8 cellular contexts compared by ENCODE assay signal in genomic region chr3:58334013-58334321, GRCh38. TPM values are rescaled to one million over a fixed set of nuclear protein-coding genes. Genes with fewer than 3 reads are reported as not detected.
DNase-seq lines count a peak whose midpoint lies in the region; ATAC-seq and TF ChIP-seq lines count a peak whose summit lies in the region.

No MANE protein-coding gene starts in this region.

- DNase-seq in cardiac muscle cell (ENCODE audit: low read depth in 1 of 2, low spot score in 1 of 2) (no peak), Right ventricle myocardium inferior (ENCODE audit: missing footprints) (no peak), memory B cell (ENCODE audit: low spot score in 2 of 2) (no peak), upper lobe of left lung (no peak), DMS 273 treated with DMSO at 0.1 percent for 48 hours (lab: John Stamatoyannopoulos, UW) (no peak)

- H3K27me3 ChIP-seq in cardiac muscle cell (no peaks in the 10 kb centered on the region), upper lobe of left lung (no peaks in the 10 kb centered on the region)

- H3K4me1 ChIP-seq in cardiac muscle cell (ENCODE audit: low read depth): no peaks in the 10 kb centered on the region
- H3K4me1 ChIP-seq in upper lobe of left lung: peaks cover 26 to 39% (median 28%) of the 10 kb centered on the region in 4 donors

- H3K27me3 Mint-ChIP-seq in brain: peaks cover 7% of the 10 kb centered on the region
- no peaks in the 10 kb centered on the region for H3K27me3 Mint-ChIP-seq in memory B cell

- H3K9me3 Mint-ChIP-seq in brain (no peaks in the 10 kb centered on the region), memory B cell (no peaks in the 10 kb centered on the region)

- H3K36me3 Mint-ChIP-seq in brain: peaks cover 8% of the 10 kb centered on the region
- H3K36me3 Mint-ChIP-seq in memory B cell: peaks cover 6% of the 10 kb centered on the region

- H3K27ac Mint-ChIP-seq in brain (peak overlapping the region; percentile 91 to 96 (median 94)), memory B cell (peak overlapping the region; percentile 96)

- H3K27ac ChIP-seq in cardiac muscle cell (no peak overlapping the region), upper lobe of left lung (peak overlapping the region; percentile 52 to 89 (median 80))

- H3K4me1 Mint-ChIP-seq in brain (peaks cover 37% of the 10 kb centered on the region), memory B cell (peaks cover 28% of the 10 kb centered on the region)

- ATAC-seq in Right ventricle myocardium inferior (no peak), memory B cell (ENCODE audit: low read depth) (no peak), upper lobe of left lung (ENCODE audit: low FRiP score in 2 of 2) (no peak), HG03097 (IDR thresholded peaks at IDR 0.05; ENCODE audit: low FRiP score, unreplicated experiment) (no peak), HG03378 (IDR thresholded peaks at IDR 0.05; ENCODE audit: unreplicated experiment) (no peak)

- no peaks in the 10 kb centered on the region for H3K9me3 ChIP-seq in cardiac muscle cell (ENCODE audit: low read depth)
- H3K9me3 ChIP-seq in upper lobe of left lung: no peaks in the 10 kb centered on the region

- no peaks in the 10 kb centered on the region for H3K36me3 ChIP-seq in cardiac muscle cell
- no peaks in the 10 kb centered on the region for H3K36me3 ChIP-seq in upper lobe of left lung

- peak overlapping the region; percentile 98 to 100 (median 99) for H3K4me3 Mint-ChIP-seq in brain
- peak overlapping the region; percentile 100 for H3K4me3 Mint-ChIP-seq in memory B cell

- 23 to 24% methylated on average over 4 of the region's 4 CpGs for WGBS in upper lobe of left lung, 2 donors

- no peak for TF ChIP-seq POLR2A in upper lobe of left lung (IDR thresholded peaks at IDR 0.05)

- no peak for TF ChIP-seq EP300 in upper lobe of left lung (IDR thresholded peaks at IDR 0.05)

- TF ChIP-seq CTCF in cardiac muscle cell (IDR thresholded peaks at IDR 0.05; ENCODE audit: low read depth, low read length) (no peak), brain (conservative IDR thresholded peaks at IDR 0.05) (no peak), upper lobe of left lung (IDR thresholded peaks at IDR 0.05) (no peak)

- intact Hi-C loops in Right ventricle myocardium inferior (cut with DNase I): no loop called here

- H3K4me3 ChIP-seq in cardiac muscle cell (peak overlapping the region; percentile 78), upper lobe of left lung (peak overlapping the region; percentile 53 to 97 (median 94))

RNA-seq across cellular contexts. Expression of gene PXK, which starts 1.3 kb away (rescaled TPM):
- 19.3 and 26.8 TPM in 2 replicates for total RNA-seq in cardiac muscle cell
- polyA plus RNA-seq in cardiac muscle cell: 18.1 and 30.7 TPM in 2 replicates
- total RNA-seq in Right ventricle myocardium inferior: 13.3 TPM
- 32.3 TPM for polyA plus RNA-seq in brain (ENCODE audit: insufficient read depth, low read depth, low replicate concordance)
- 10 to 100 TPM; 17.6 to 38.8 (median 23.2) TPM for total RNA-seq in upper lobe of left lung

RNA-seq across cellular contexts. Expression of gene HTD2, which starts 27.6 kb away (rescaled TPM):
- 9.9 and 11.8 TPM in 2 replicates for total RNA-seq in cardiac muscle cell
- 26.0 and 36.0 TPM in 2 replicates for polyA plus RNA-seq in cardiac muscle cell
- total RNA-seq in Right ventricle myocardium inferior: 14.7 TPM
- polyA plus RNA-seq in brain (ENCODE audit: insufficient read depth, low read depth, low replicate concordance): 4.0 TPM
- total RNA-seq in upper lobe of left lung: 10 to 100 TPM in 2 of 6 donors, 1 to 10 TPM in 3, not detected in 1; 7.1 to 14.7 (median 9.0) TPM

RNA-seq across cellular contexts. Expression of gene RPP14, which starts 27.9 kb away (rescaled TPM):
- 7.9 and 11.1 TPM in 2 replicates for total RNA-seq in cardiac muscle cell
- 14.2 TPM in 2 replicates for polyA plus RNA-seq in cardiac muscle cell
- 23.2 TPM for total RNA-seq in Right ventricle myocardium inferior
- 4.1 TPM for polyA plus RNA-seq in brain (ENCODE audit: insufficient read depth, low read depth, low replicate concordance)
- total RNA-seq in upper lobe of left lung: 10 to 100 TPM in 2 of 6 donors, 1 to 10 TPM in 4; 6.3 to 11.0 (median 9.4) TPM
